Comparison of ENCODE assay signal across 7 cellular contexts in the genomic region with DNA sequence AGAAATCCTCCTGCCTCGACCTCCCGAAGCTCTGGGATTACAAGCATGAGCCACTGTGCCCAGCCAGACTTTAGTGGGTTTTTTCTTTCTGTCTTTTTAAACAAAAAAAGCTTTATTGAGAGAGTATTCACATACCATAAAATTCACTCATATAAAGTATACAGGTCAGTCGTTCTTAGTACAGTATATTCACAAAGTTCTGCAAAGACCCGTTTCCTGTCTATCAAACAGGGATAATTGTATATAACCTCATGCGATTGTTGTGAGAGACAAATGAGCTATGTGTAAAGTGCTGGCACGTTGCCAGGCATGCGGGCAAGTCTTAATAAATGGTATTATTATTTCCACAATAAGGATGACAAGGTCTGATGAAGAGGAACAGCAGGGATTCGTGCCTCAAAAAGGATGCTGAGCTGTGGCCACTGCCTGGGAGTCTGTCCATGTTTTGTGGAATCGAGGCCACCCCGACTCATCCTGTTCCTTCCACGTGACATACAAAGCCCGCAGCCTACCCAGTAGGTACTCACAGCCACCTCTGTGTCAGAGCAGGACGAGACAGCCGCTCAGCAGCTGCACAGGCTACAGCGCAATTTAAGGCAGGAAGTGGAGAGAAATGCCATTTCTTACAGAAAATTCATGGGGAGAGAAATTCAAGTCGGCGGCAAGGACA. TPM values are rescaled to one million over a fixed set of nuclear protein-coding genes. Genes with fewer than 3 reads are reported as not detected.
DNase-seq lines count a peak whose midpoint lies in the region; ATAC-seq and TF ChIP-seq lines count a peak whose summit lies in the region.

No MANE protein-coding gene starts in this region.

- peak overlapping the region; percentile 69 for H3K4me3 Mint-ChIP-seq in activated naive CD4-positive, alpha-beta T cell treated with anti-CD3 and anti-CD28 coated beads, Interleukin-2, amount 50 U/mL, for 24 hours
- peak overlapping the region in 1 of 2 donors; percentile 53 for H3K4me3 Mint-ChIP-seq in CD14-positive monocyte

- CTCF ChIA-PET in RWPE1 (lab: Yijun Ruan, JAX) = no interaction called here

- peaks cover 8% of the 10 kb centered on the region for H3K4me1 Mint-ChIP-seq in activated naive CD4-positive, alpha-beta T cell treated with anti-CD3 and anti-CD28 coated beads, Interleukin-2, amount 50 U/mL, for 24 hours
- peaks cover 4% of the 10 kb centered on the region for H3K4me1 Mint-ChIP-seq in CD14-positive monocyte

- H3K27me3 Mint-ChIP-seq in activated naive CD4-positive, alpha-beta T cell treated with anti-CD3 and anti-CD28 coated beads, Interleukin-2, amount 50 U/mL, for 24 hours = no peaks in the 10 kb centered on the region
- peaks cover 12 to 24% (median 18%) of the 10 kb centered on the region in 3 donors for H3K27me3 Mint-ChIP-seq in CD14-positive monocyte (ENCODE audit: low read depth in 3 of 3)

- H3K27ac ChIP-seq in RWPE1 = no peak overlapping the region

- no peaks in the 10 kb centered on the region for H3K36me3 Mint-ChIP-seq in activated naive CD4-positive, alpha-beta T cell treated with anti-CD3 and anti-CD28 coated beads, Interleukin-2, amount 50 U/mL, for 24 hours
- no peaks in the 10 kb centered on the region for H3K36me3 Mint-ChIP-seq in CD14-positive monocyte

- peak overlapping the region; percentile 75 for H3K27ac Mint-ChIP-seq in activated naive CD4-positive, alpha-beta T cell treated with anti-CD3 and anti-CD28 coated beads, Interleukin-2, amount 50 U/mL, for 24 hours
- H3K27ac Mint-ChIP-seq in CD14-positive monocyte = no peak overlapping the region

- no peaks in the 10 kb centered on the region for H3K9me3 Mint-ChIP-seq in activated naive CD4-positive, alpha-beta T cell treated with anti-CD3 and anti-CD28 coated beads, Interleukin-2, amount 50 U/mL, for 24 hours
- no peaks in the 10 kb centered on the region for H3K9me3 Mint-ChIP-seq in CD14-positive monocyte

- intact Hi-C loops in CD14-positive monocyte (cut with micrococcal nuclease) = no loop called here

- TF ChIP-seq CTCF in RWPE1 (conservative IDR thresholded peaks at IDR 0.05; ENCODE audit: low read depth) (no peak), CD14-positive monocyte (IDR thresholded peaks at IDR 0.05) (no peak)

- peak overlapping the region; percentile 41 for H3K4me3 ChIP-seq in Jurkat, Clone E6-1 (ENCODE audit: low read length)

- POLR2A ChIA-PET in RWPE1 (lab: Yijun Ruan, JAX; ENCODE audit: low non-redundant PET) = no interaction called here

- no peak for ATAC-seq in GM18870 (IDR thresholded peaks at IDR 0.05; ENCODE audit: unreplicated experiment)

- DNase-seq in Jurkat, Clone E6-1 (ENCODE audit: low read depth, low spot score) = peak; percentile 83
- DNase-seq in RWPE1 (ENCODE audit: low spot score) (peak; percentile 21), NK-92 (lab: John Stamatoyannopoulos, UW; ENCODE audit: unreplicated experiment) (no peak), CD14-positive monocyte (ENCODE audit: low spot score) (no peak)
- DNase-seq in stimulated activated CD4-positive, alpha-beta T cell treated with anti-CD3 and anti-CD28 coated beads, Interleukin-15, amount 100 ng/mL, for 48 hours (ENCODE audit: low read depth in 2 of 2) = peak; percentile 31 to 35

RNA-seq across cellular contexts. Expression of a gene that starts 51.7 kb away (rescaled TPM):
- polyA plus RNA-seq in Jurkat, Clone E6-1 (2012; ENCODE audit: insufficient read depth, insufficient read length) = 9.4 TPM
- not detected for polyA plus RNA-seq in CD14-positive monocyte

RNA-seq across cellular contexts. Expression of a gene that starts 57.5 kb away (rescaled TPM):
- polyA plus RNA-seq in Jurkat, Clone E6-1 (2012; ENCODE audit: insufficient read depth, insufficient read length) = 18.4 TPM
- polyA plus RNA-seq in CD14-positive monocyte = 1 to 10 TPM; 5.1 to 7.7 TPM

Comparison
In these comparisons a context has a peak if more than half of its experiments do, and no peak if none do; other contexts are left out.
1. DNase-seq: peak in Jurkat, Clone E6-1 (single experiment), RWPE1 (single experiment) and stimulated activated CD4-positive, alpha-beta T cell treated with anti-CD3 and anti-CD28 coated beads, Interleukin-15, amount 100 ng/mL, for 48 hours (2 of 2); none in NK-92 (single experiment) and CD14-positive monocyte (single experiment).